Comparison of ENCODE assay signal across 1 cellular context in the genomic region with DNA sequence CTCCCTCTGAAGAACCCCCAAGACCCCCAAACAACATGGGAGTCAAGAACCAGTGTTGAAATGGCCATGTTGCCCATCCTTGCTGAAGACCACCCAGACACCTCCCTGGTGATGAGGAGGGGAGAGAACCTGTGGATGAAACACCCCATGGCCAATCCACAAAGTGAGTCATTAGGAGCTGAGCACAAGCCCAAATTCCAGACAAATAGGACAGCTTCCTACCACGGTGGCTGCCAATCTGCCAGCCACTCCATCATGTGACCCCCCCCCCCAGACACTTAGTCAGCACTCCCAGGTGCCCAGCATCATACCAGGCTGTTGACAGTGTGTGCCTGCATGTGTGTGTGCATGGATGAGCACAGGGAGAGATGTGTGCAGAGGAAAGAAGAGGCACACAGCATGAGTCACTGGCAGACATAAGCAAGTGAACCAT.
TF ChIP-seq lines count a peak whose summit lies in the region.

No MANE protein-coding gene starts in this region.

TF ChIP-seq in HCT116, 20 proteins besides CTCF, POLR2A, EP300 and RAD21:
- TF ChIP-seq ATF3 (IDR thresholded peaks at IDR 0.05) (no peak), TCF7L2 (IDR thresholded peaks at IDR 0.05; ENCODE audit: borderline replicate concordance, extremely low read depth, insufficient read depth, insufficient read length) (no peak), FOSL1 (IDR thresholded peaks at IDR 0.05; ENCODE audit: low read depth) (no peak), POLR2AphosphoS5 (IDR thresholded peaks at IDR 0.05; ENCODE audit: low read depth, low read length) (no peak), REST (IDR thresholded peaks at IDR 0.05; ENCODE audit: low read depth) (no peak), ZFX (IDR thresholded peaks at IDR 0.05) (no peak), ELF1 (IDR thresholded peaks at IDR 0.05; ENCODE audit: borderline replicate concordance, low read depth) (no peak), SP1 (IDR thresholded peaks at IDR 0.05; ENCODE audit: low read depth) (no peak), JUND (IDR thresholded peaks at IDR 0.05) (no peak), YY1 (IDR thresholded peaks at IDR 0.05; ENCODE audit: extremely low read depth, insufficient replicate concordance, low read depth, low read length) (no peak)
- TF ChIP-seq, protein P1, sequence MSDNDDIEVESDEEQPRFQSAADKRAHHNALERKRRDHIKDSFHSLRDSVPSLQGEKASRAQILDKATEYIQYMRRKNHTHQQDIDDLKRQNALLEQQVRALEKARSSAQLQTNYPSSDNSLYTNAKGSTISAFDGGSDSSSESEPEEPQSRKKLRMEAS (IDR thresholded peaks at IDR 0.05): no peak
